ENCODE assay signal across 8 cellular contexts in genomic region chr1:69847670-69848069, GRCh38.
"Had no signal": no experiment of that assay in that cellular context is flagged by ENCODE, and none has a peak within 500 bp of the region (broad histone marks: within the 10 kb centered on the region; RNA-seq: fewer than 3 reads in every experiment).

No MANE protein-coding gene starts in this region.

- FAIRE-seq: G401.6, GM12878, GM12891, GM12892, GM18507, GM19239 had no signal

- DNase-seq: GDM1, GF-D8 had no signal

- H3K4me3 ChIP-seq: GM12878 had no signal
